Comparison of ENCODE assay signal across 25 cellular contexts in genomic region chr18:31970617-31971016, GRCh38.
"Had no signal": no experiment of that assay in that cellular context is flagged by ENCODE, and none has a peak within 500 bp of the region (broad histone marks: within the 10 kb centered on the region; RNA-seq: fewer than 3 reads in every experiment).

No MANE protein-coding gene starts in this region.

- H3K4me1 Mint-ChIP-seq: activated B cell treated with CpG ODN at 0.5 μM for 24 hours; activated CD4-positive, alpha-beta memory T cell treated with anti-CD3 and anti-CD28 coated beads, Interleukin-2, amount 10 ng/mL, durations not matched to agents 7 days and 5 days; activated T-helper 17 cell treated with anti-CD3 and anti-CD28 coated beads, Interleukin-2, amount 50 U/mL, for 72 hours; brain; central memory CD8-positive, alpha-beta T cell had no signal

- ATAC-seq: activated T-helper 17 cell treated with anti-CD3 and anti-CD28 coated beads, Interleukin-2, amount 50 U/mL, for 72 hours had no signal

- H3K36me3 Mint-ChIP-seq: brain had no signal

- H3K4me3 Mint-ChIP-seq: activated B cell treated with CpG ODN at 0.5 μM for 24 hours; activated CD4-positive, alpha-beta memory T cell treated with anti-CD3 and anti-CD28 coated beads, Interleukin-2, amount 10 ng/mL, durations not matched to agents 7 days and 5 days; activated naive CD4-positive, alpha-beta T cell treated with anti-CD3 and anti-CD28 coated beads for 36 hours; activated naive CD8-positive, alpha-beta T cell; activated T-helper 17 cell treated with anti-CD3 and anti-CD28 coated beads, Interleukin-2, amount 50 U/mL, for 72 hours; brain; central memory CD8-positive, alpha-beta T cell; T-helper 1 cell treated with Interleukin-12 subunit alpha and Interleukin-12 subunit beta and Interleukin-4 antibody, amounts not matched to agents 30 μg/mL and 1 μg/mL, for 36 hours had no signal

- H3K9me3 ChIP-seq: MG63 had no signal

- H3K4me3 ChIP-seq: MG63, Peyer's patch had no signal

- H3K27ac ChIP-seq: Peyer's patch had no signal

- H3K36me3 ChIP-seq: MG63, Peyer's patch had no signal

- DNase-seq: activated B cell treated with CpG ODN at 0.5 μM for 24 hours; activated CD4-positive, alpha-beta memory T cell treated with anti-CD3 and anti-CD28 coated beads, Interleukin-2, amount 10 ng/mL, durations not matched to agents 7 days and 5 days; activated CD4-positive, alpha-beta T cell treated with anti-CD3 and anti-CD28 coated beads, Interleukin-2, amount 50 U/mL, for 1 hour; activated gamma-delta T cell; activated naive CD4-positive, alpha-beta T cell treated with anti-CD3 and anti-CD28 coated beads for 36 hours; activated T-cell treated with anti-CD3 and anti-CD28 coated beads for 4 hours; activated T-cell treated with anti-CD3 and anti-CD28 coated beads, Interleukin-2, amount 50 U/mL, for 48 hours; amygdala; MG63; MV-4-11; NCI-H1092 treated with DMSO at 0.1 percent for 48 hours; NCI-H1436; NCI-H1694 treated with DMSO at 0.1 percent for 48 hours; NCI-H2029 treated with DMSO at 0.1 percent for 48 hours; NCI-H345; NCI-H510A; NCI-H526 treated with DMSO at 0.1 percent for 48 hours; NK-92 treated with Interleukin-12 subunit alpha and Interleukin-12 subunit beta, amount 100 ng/mL, for 24 hours; Peyer's patch; SHP77 treated with DMSO at 0.1 percent for 48 hours had no signal

- H3K27ac Mint-ChIP-seq: activated B cell treated with CpG ODN at 0.5 μM for 24 hours; activated CD4-positive, alpha-beta memory T cell treated with anti-CD3 and anti-CD28 coated beads, Interleukin-2, amount 10 ng/mL, durations not matched to agents 7 days and 5 days; activated naive CD4-positive, alpha-beta T cell treated with anti-CD3 and anti-CD28 coated beads for 36 hours; activated naive CD8-positive, alpha-beta T cell; activated T-helper 17 cell treated with anti-CD3 and anti-CD28 coated beads, Interleukin-2, amount 50 U/mL, for 72 hours; brain; T-helper 1 cell treated with Interleukin-12 subunit alpha and Interleukin-12 subunit beta and Interleukin-4 antibody, amounts not matched to agents 30 μg/mL and 1 μg/mL, for 36 hours had no signal

- H3K27me3 ChIP-seq: MG63, Peyer's patch had no signal

- H3K27me3 Mint-ChIP-seq: activated B cell treated with CpG ODN at 0.5 μM for 24 hours; activated naive CD8-positive, alpha-beta T cell; activated T-helper 17 cell treated with anti-CD3 and anti-CD28 coated beads, Interleukin-2, amount 50 U/mL, for 72 hours; central memory CD8-positive, alpha-beta T cell had no signal
